Comparison of ENCODE assay signal across 1 cellular context in genomic region chr6:15736023-15736696, GRCh38.
TF ChIP-seq lines count a peak whose summit lies in the region.

No MANE protein-coding gene starts in this region.

TF ChIP-seq in IMR-90, 13 proteins besides CTCF, POLR2A, EP300 and RAD21 (continued from another document):
- TF ChIP-seq USF2 (IDR thresholded peaks at IDR 0.05; ENCODE audit: low read depth, low read length) = no peak
- TF ChIP-seq CHD1 (IDR thresholded peaks at IDR 0.05; ENCODE audit: low read depth, low read length) = no peak
- no peak for TF ChIP-seq NFE2L2 (IDR thresholded peaks at IDR 0.05; ENCODE audit: low read depth, low read length)
- TF ChIP-seq ELK1 (IDR thresholded peaks at IDR 0.05; ENCODE audit: borderline replicate concordance, low read depth, low read length) = no peak
- TF ChIP-seq RFX5 (IDR thresholded peaks at IDR 0.05; ENCODE audit: low read depth, low read length) = no peak
- TF ChIP-seq MXI1 (IDR thresholded peaks at IDR 0.05; ENCODE audit: borderline replicate concordance, low read depth, low read length) = no peak
- TF ChIP-seq SMC3 (IDR thresholded peaks at IDR 0.05; ENCODE audit: low read depth, low read length) = no peak
- TF ChIP-seq CEBPB (IDR thresholded peaks at IDR 0.05; ENCODE audit: low read depth, low read length) = no peak
- no peak for TF ChIP-seq FOS (IDR thresholded peaks at IDR 0.05; ENCODE audit: low read depth, low read length)
- no peak for TF ChIP-seq MAFK (IDR thresholded peaks at IDR 0.05; ENCODE audit: low read depth, low read length)
- no peak for TF ChIP-seq RCOR1 (IDR thresholded peaks at IDR 0.05; ENCODE audit: insufficient replicate concordance, low read length)
